In the genomic region with DNA sequence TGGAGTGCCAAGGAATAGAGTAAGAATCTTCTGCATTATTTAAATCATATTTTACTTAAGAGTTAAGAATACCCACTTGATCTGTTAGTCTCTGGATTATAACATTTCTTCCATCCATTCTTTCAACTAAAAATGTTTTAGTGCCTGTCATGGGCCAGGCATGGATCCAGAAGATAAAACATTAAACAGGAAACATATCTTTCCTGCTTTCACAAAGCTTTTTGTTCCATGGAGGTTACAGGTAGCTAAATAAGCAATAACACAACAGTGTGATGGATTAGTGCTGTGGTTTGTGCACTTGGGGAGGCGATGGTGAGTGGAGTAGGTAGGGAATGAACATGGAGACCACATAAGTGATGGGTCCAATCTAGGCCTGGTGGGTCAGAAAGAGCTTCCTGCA, we compare ENCODE assay signal across 17 cellular contexts.
A peak's percentile ranks its signal among the peaks of the same experiment; 100 is the strongest.
DNase-seq lines count a peak whose midpoint lies in the region; ATAC-seq, FAIRE-seq and TF ChIP-seq lines count a peak whose summit lies in the region.
"Had no signal": no experiment of that assay in that cellular context is flagged by ENCODE, and none has a peak within 500 bp of the region (broad histone marks: within the 10 kb centered on the region; RNA-seq: fewer than 3 reads in every experiment).

No MANE protein-coding gene starts in this region.

- H3K4me2 ChIP-seq in SK-N-SH = no peak overlapping the region
- H3K4me2 ChIP-seq in endothelial cell of umbilical vein (ENCODE audit: insufficient read depth, low read length) = no peak overlapping the region
- H3K4me2 ChIP-seq: BLaER1 had no signal

- POLR2A ChIA-PET in SK-N-SH (lab: Yijun Ruan, JAX) (no interaction called here), endothelial cell of umbilical vein (lab: Charles Lee) (no interaction called here)

- no peak for TF ChIP-seq RAD21 in SK-N-SH (IDR thresholded peaks at IDR 0.05; ENCODE audit: low read length)

- no peaks in the 10 kb centered on the region for H3K27me3 ChIP-seq in SK-N-SH (ENCODE audit: insufficient read depth)
- no peaks in the 10 kb centered on the region for H3K27me3 ChIP-seq in endothelial cell of umbilical vein (ENCODE audit: control insufficient read depth in 2 of 2, insufficient read depth in 2 of 2, low read length in 2 of 2)
- H3K27me3 ChIP-seq: BLaER1 had no signal

- intact Hi-C loops in endothelial cell of umbilical vein (cut with micrococcal nuclease) = no loop called here

- TF ChIP-seq EP300 in SK-N-SH (IDR thresholded peaks at IDR 0.05; ENCODE audit: borderline replicate concordance in 1 of 2, low read depth in 1 of 2, low read length in 1 of 2) = no peak

- H3K9me1 ChIP-seq in endothelial cell of umbilical vein (replicated peaks; ENCODE audit: control insufficient read depth, extremely low read depth, insufficient read depth, low read length) = no peaks in the 10 kb centered on the region

- H3K79me2 ChIP-seq in SK-N-SH (ENCODE audit: insufficient read depth) = no peaks in the 10 kb centered on the region
- H3K79me2 ChIP-seq in endothelial cell of umbilical vein (ENCODE audit: control insufficient read depth, insufficient read depth, low read length) = no peaks in the 10 kb centered on the region

- H3K27ac ChIP-seq in SK-N-SH (ENCODE audit: low read depth in 2 of 2, low read length in 1 of 2) (no peak overlapping the region), endothelial cell of umbilical vein (ENCODE audit: insufficient read depth, low read depth, low read length) (no peak overlapping the region)
- H3K27ac ChIP-seq: 22Rv1, BLaER1 had no signal

- H2AFZ ChIP-seq in SK-N-SH (ENCODE audit: low read depth) = no peak overlapping the region
- H2AFZ ChIP-seq in endothelial cell of umbilical vein (ENCODE audit: low read depth, low read length) = no peak overlapping the region

- H3K27me3 Mint-ChIP-seq in activated T-helper 17 cell treated with anti-CD3 and anti-CD28 coated beads, Interleukin-2, amount 50 U/mL, for 72 hours = no peaks in the 10 kb centered on the region

- H3K4me1 ChIP-seq in SK-N-SH (ENCODE audit: control insufficient read depth in 1 of 2, insufficient read depth in 2 of 2, low read depth in 1 of 2, low read length in 1 of 2) (peaks cover 0 to 9% of the 10 kb centered on the region in 2 experiments; a peak in 3 of 4 replicates), endothelial cell of umbilical vein (ENCODE audit: control insufficient read depth, extremely low read depth, insufficient read depth, low read length) (peaks cover 17% of the 10 kb centered on the region)
- H3K4me1 ChIP-seq: BLaER1 had no signal

- peaks cover 32% of the 10 kb centered on the region for H3K36me3 Mint-ChIP-seq in activated T-helper 17 cell treated with anti-CD3 and anti-CD28 coated beads, Interleukin-2, amount 50 U/mL, for 72 hours (ENCODE audit: low read depth)

- H3K9ac ChIP-seq in SK-N-SH = no peak overlapping the region
- no peak overlapping the region for H3K9ac ChIP-seq in endothelial cell of umbilical vein (replicated peaks; ENCODE audit: extremely low read depth, insufficient read depth, low read length)
- H3K9ac ChIP-seq: BLaER1 had no signal

- H3K36me3 ChIP-seq in SK-N-SH (replicated peaks in 1 of 2; ENCODE audit: control insufficient read depth in 1 of 2, insufficient read depth in 2 of 2, low read length in 1 of 2) (peaks cover 0 to 15% of the 10 kb centered on the region in 2 experiments), endothelial cell of umbilical vein (ENCODE audit: control insufficient read depth in 2 of 2, extremely low read depth in 1 of 2, insufficient read depth in 2 of 2, low read length in 2 of 2) (no peaks in the 10 kb centered on the region)

- H3K27ac Mint-ChIP-seq in activated T-helper 17 cell treated with anti-CD3 and anti-CD28 coated beads, Interleukin-2, amount 50 U/mL, for 72 hours = peak overlapping the region; percentile 11
- H3K27ac Mint-ChIP-seq: H9 had no signal

- 92% methylated on average over 1 of the region's 1 CpG for WGBS in SK-N-SH (ENCODE audit: low lambda C conversion rate)

- H4K20me1 ChIP-seq in SK-N-SH (ENCODE audit: insufficient read depth) (no peaks in the 10 kb centered on the region), endothelial cell of umbilical vein (replicated peaks; ENCODE audit: control insufficient read depth, extremely low read depth, insufficient read depth, low read length) (no peaks in the 10 kb centered on the region)

- BruUV-seq in endothelial cell of umbilical vein (replicated peaks; lab: Mats Ljungman, UMichigan) = no TSS peak

- dilution Hi-C loops in endothelial cell of umbilical vein (cut with MboI; ENCODE audit: extremely low pct_ligation_motif_present, low sequenced_read_pairs) = no loop called here

- H3K4me1 Mint-ChIP-seq in activated T-helper 17 cell treated with anti-CD3 and anti-CD28 coated beads, Interleukin-2, amount 50 U/mL, for 72 hours = no peaks in the 10 kb centered on the region

- ATAC-seq in SK-N-SH treated with all-trans-retinoic acid at 6 μM for 48 hours (no peak; the same call in 2 of the 3 replicates), HG03025 (IDR thresholded peaks at IDR 0.05; ENCODE audit: low FRiP score, unreplicated experiment) (no peak)
- no peak for ATAC-seq in activated T-helper 17 cell treated with anti-CD3 and anti-CD28 coated beads, Interleukin-2, amount 50 U/mL, for 72 hours (replicated peaks)
- ATAC-seq: HepG2 had no signal

- no peaks in the 10 kb centered on the region for H3K9me3 Mint-ChIP-seq in activated T-helper 17 cell treated with anti-CD3 and anti-CD28 coated beads, Interleukin-2, amount 50 U/mL, for 72 hours
- H3K9me3 Mint-ChIP-seq: H9 had no signal

- H3F3A ChIP-seq in SK-N-SH (replicated peaks; ENCODE audit: insufficient read depth) = peaks cover 1% of the 10 kb centered on the region

- no peak overlapping the region for H3K4me3 ChIP-seq in SK-N-SH (ENCODE audit: low read depth in 2 of 2, low read length in 1 of 2)
- no peak overlapping the region for H3K4me3 ChIP-seq in endothelial cell of umbilical vein (replicated peaks in 1 of 3; ENCODE audit: insufficient read depth in 1 of 3, low read depth in 1 of 3, low read length in 3 of 3)
- H3K4me3 ChIP-seq: BLaER1 had no signal

- no peak for TF ChIP-seq POLR2A in endothelial cell of umbilical vein (IDR thresholded peaks at IDR 0.05; ENCODE audit: low read depth, low read length)

- H3K9me3 ChIP-seq in SK-N-SH = no peaks in the 10 kb centered on the region
- no peaks in the 10 kb centered on the region for H3K9me3 ChIP-seq in endothelial cell of umbilical vein (replicated peaks; ENCODE audit: control insufficient read depth, insufficient read depth, low read length)
- H3K9me3 ChIP-seq: BLaER1 had no signal

- DNase-seq in SK-N-SH = no peak
- DNase-seq in endothelial cell of umbilical vein (ENCODE audit: low read depth, low spot score) = peak; percentile 86
- DNase-seq in pulmonary artery endothelial cell (ENCODE audit: low read depth, low spot score) = peak; percentile 51
- no peak for DNase-seq in NCI-H526 treated with DMSO at 0.1 percent for 48 hours (lab: John Stamatoyannopoulos, UW)
- DNase-seq in A172 (ENCODE audit: low spot score) = no peak
- DNase-seq: AML-193, DMS53, GF-D8, GOT3, H9 had no signal

- H3K9me2 ChIP-seq in SK-N-SH = no peaks in the 10 kb centered on the region

- TF ChIP-seq CTCF in SK-N-SH (IDR thresholded peaks at IDR 0.05) (no peak), endothelial cell of umbilical vein (IDR thresholded peaks at IDR 0.05; ENCODE audit: extremely low read depth in 1 of 2, insufficient read depth in 1 of 2, low read depth in 1 of 2, low read length in 2 of 2) (no peak)

- FAIRE-seq in endothelial cell of umbilical vein (lab: Jason Lieb, UNC) = no peak
- FAIRE-seq: GM18507, HepG2 had no signal

- CTCF ChIA-PET in SK-N-SH (lab: Yijun Ruan, JAX) = no interaction called here
- CTCF ChIA-PET in endothelial cell of umbilical vein (lab: Charles Lee) = interaction anchor here (1.0 to 1.8 kb wide), 5 partner anchors 9 to 226 kb away, joined by 3 to 11 read pairs (median 4); no protein-coding TSS in a partner anchor

- no peak overlapping the region for H3K4me3 Mint-ChIP-seq in activated T-helper 17 cell treated with anti-CD3 and anti-CD28 coated beads, Interleukin-2, amount 50 U/mL, for 72 hours
- H3K4me3 Mint-ChIP-seq: H9 had no signal

TF ChIP-seq in SK-N-SH, 30 proteins besides CTCF, POLR2A, EP300 and RAD21 (continues in another document):
- TF ChIP-seq, protein P1, sequence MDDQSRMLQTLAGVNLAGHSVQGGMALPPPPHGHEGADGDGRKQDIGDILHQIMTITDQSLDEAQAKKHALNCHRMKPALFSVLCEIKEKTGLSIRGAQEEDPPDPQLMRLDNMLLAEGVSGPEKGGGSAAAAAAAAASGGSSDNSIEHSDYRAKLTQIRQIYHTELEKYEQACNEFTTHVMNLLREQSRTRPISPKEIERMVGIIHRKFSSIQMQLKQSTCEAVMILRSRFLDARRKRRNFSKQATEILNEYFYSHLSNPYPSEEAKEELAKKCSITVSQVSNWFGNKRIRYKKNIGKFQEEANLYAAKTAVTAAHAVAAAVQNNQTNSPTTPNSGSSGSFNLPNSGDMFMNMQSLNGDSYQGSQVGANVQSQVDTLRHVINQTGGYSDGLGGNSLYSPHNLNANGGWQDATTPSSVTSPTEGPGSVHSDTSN (IDR thresholded peaks at IDR 0.05) = peak; percentile 43
- TF ChIP-seq TCF12 (IDR thresholded peaks at IDR 0.05) = peak; percentile 50; the same call in 1 of the 2 replicates

TF ChIP-seq in SK-N-SH treated with all-trans-retinoic acid at 6 μM for 48 hours, 23 proteins besides CTCF, POLR2A, EP300 and RAD21:
- TF ChIP-seq ZNF8 (CRISPR knock-in tag; IDR thresholded peaks at IDR 0.05) = no peak

TF ChIP-seq in endothelial cell of umbilical vein, 7 proteins besides CTCF, POLR2A, EP300 and RAD21:
- TF ChIP-seq, protein P2, sequence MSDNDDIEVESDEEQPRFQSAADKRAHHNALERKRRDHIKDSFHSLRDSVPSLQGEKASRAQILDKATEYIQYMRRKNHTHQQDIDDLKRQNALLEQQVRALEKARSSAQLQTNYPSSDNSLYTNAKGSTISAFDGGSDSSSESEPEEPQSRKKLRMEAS (IDR thresholded peaks at IDR 0.05; ENCODE audit: insufficient read depth, insufficient read length) = no peak
- TF ChIP-seq FOS (IDR thresholded peaks at IDR 0.05; ENCODE audit: borderline replicate concordance, insufficient read depth, low read length) = no peak
- no peak for TF ChIP-seq JUN (IDR thresholded peaks at IDR 0.05; ENCODE audit: borderline replicate concordance, insufficient read depth, insufficient read length, low read depth)
- TF ChIP-seq GATA2 (IDR thresholded peaks at IDR 0.05; ENCODE audit: insufficient read depth, insufficient read length, low read depth, low read length) = no peak
- no peak for TF ChIP-seq EZH2 (IDR thresholded peaks at IDR 0.05; ENCODE audit: borderline replicate concordance, low read depth, low read length, severe bottlenecking)
- TF ChIP-seq POLR2AphosphoS5 (IDR thresholded peaks at IDR 0.05; ENCODE audit: insufficient read depth, low read depth, low read length) = no peak
- TF ChIP-seq MYC (IDR thresholded peaks at IDR 0.05; ENCODE audit: low read depth, low read length) = no peak

Comparison
In these comparisons a context has a peak if more than half of its experiments do, and no peak if none do; other contexts are left out.
1. DNase-seq: peak in endothelial cell of umbilical vein (single experiment) and pulmonary artery endothelial cell (single experiment); none in SK-N-SH (single experiment), NCI-H526 treated with DMSO at 0.1 percent for 48 hours (single experiment) and A172 (single experiment).